Comparison of ENCODE assay signal across 20 cellular contexts in genomic region chr1:116345011-116345410, GRCh38. TPM values are rescaled to one million over a fixed set of nuclear protein-coding genes. Genes with fewer than 3 reads are reported as not detected.
DNase-seq lines count a peak whose midpoint lies in the region; ATAC-seq and TF ChIP-seq lines count a peak whose summit lies in the region.
"Had no signal": no experiment of that assay in that cellular context is flagged by ENCODE, and none has a peak within 500 bp of the region (broad histone marks: within the 10 kb centered on the region; RNA-seq: fewer than 3 reads in every experiment).

No MANE protein-coding gene starts in this region.

- peaks cover 72% of the 10 kb centered on the region for H3K4me1 Mint-ChIP-seq in activated naive CD8-positive, alpha-beta T cell (ENCODE audit: low read depth)
- H3K4me1 Mint-ChIP-seq in activated naive CD8-positive, alpha-beta T cell treated with anti-CD3 and anti-CD28 coated beads, Interleukin-2, amount 50 U/mL, for 24 hours = peaks cover 26% of the 10 kb centered on the region

- H3K27me3 Mint-ChIP-seq in activated naive CD8-positive, alpha-beta T cell = no peaks in the 10 kb centered on the region
- H3K27me3 Mint-ChIP-seq in activated naive CD8-positive, alpha-beta T cell treated with anti-CD3 and anti-CD28 coated beads, Interleukin-2, amount 50 U/mL, for 24 hours = no peaks in the 10 kb centered on the region

- peak overlapping the region; percentile 65 for H3K27ac Mint-ChIP-seq in activated naive CD8-positive, alpha-beta T cell
- H3K27ac Mint-ChIP-seq in activated naive CD8-positive, alpha-beta T cell treated with anti-CD3 and anti-CD28 coated beads, Interleukin-2, amount 50 U/mL, for 24 hours = no peak overlapping the region
- H3K27ac Mint-ChIP-seq: HFFc6 had no signal

- H3K27me3 ChIP-seq in left lung = no peaks in the 10 kb centered on the region
- H3K27me3 ChIP-seq in gastroesophageal sphincter = no peaks in the 10 kb centered on the region

- TF ChIP-seq CTCF in left lung (IDR thresholded peaks at IDR 0.05) (no peak), gastroesophageal sphincter (IDR thresholded peaks at IDR 0.05) (no peak)

- H3K4me3 ChIP-seq in left lung (no peak overlapping the region), gastroesophageal sphincter (no peak overlapping the region)
- H3K4me3 ChIP-seq: K562, SJSA1 had no signal

- no peaks in the 10 kb centered on the region for H3K36me3 Mint-ChIP-seq in activated naive CD8-positive, alpha-beta T cell
- no peaks in the 10 kb centered on the region for H3K36me3 Mint-ChIP-seq in activated naive CD8-positive, alpha-beta T cell treated with anti-CD3 and anti-CD28 coated beads, Interleukin-2, amount 50 U/mL, for 24 hours (ENCODE audit: low read depth)

- H3K4me1 ChIP-seq in left lung (no peaks in the 10 kb centered on the region), gastroesophageal sphincter (no peaks in the 10 kb centered on the region)
- H3K4me1 ChIP-seq: Caco-2, SJSA1 had no signal

- TF ChIP-seq POLR2A in gastroesophageal sphincter (IDR thresholded peaks at IDR 0.05) = no peak

- ATAC-seq in activated naive CD8-positive, alpha-beta T cell treated with anti-CD3 and anti-CD28 coated beads, Interleukin-2, amount 50 U/mL, for 24 hours = no peak
- peak; percentile 80 for ATAC-seq in left lung
- no peak for ATAC-seq in SK-N-SH treated with all-trans-retinoic acid at 6 μM for 48 hours
- no peak for ATAC-seq in GM19328 (IDR thresholded peaks at IDR 0.05; ENCODE audit: unreplicated experiment)
- ATAC-seq in gastroesophageal sphincter = no peak
- ATAC-seq: HepG2, K562 had no signal

- H3K9me3 ChIP-seq in left lung (no peaks in the 10 kb centered on the region), gastroesophageal sphincter (no peaks in the 10 kb centered on the region)
- H3K9me3 ChIP-seq: Caco-2, SJSA1 had no signal

- H3K36me3 ChIP-seq in left lung (no peaks in the 10 kb centered on the region), gastroesophageal sphincter (no peaks in the 10 kb centered on the region)
- H3K36me3 ChIP-seq: SJSA1 had no signal

- H3K4me3 Mint-ChIP-seq in activated naive CD8-positive, alpha-beta T cell = no peak overlapping the region
- H3K4me3 Mint-ChIP-seq in activated naive CD8-positive, alpha-beta T cell treated with anti-CD3 and anti-CD28 coated beads, Interleukin-2, amount 50 U/mL, for 24 hours = no peak overlapping the region
- H3K4me3 Mint-ChIP-seq: HFFc6 had no signal

- no peak for TF ChIP-seq EP300 in gastroesophageal sphincter (IDR thresholded peaks at IDR 0.05)

- no peak for DNase-seq in activated naive CD8-positive, alpha-beta T cell treated with anti-CD3 and anti-CD28 coated beads, Interleukin-2, amount 50 U/mL, for 24 hours
- DNase-seq in NCI-H82 (lab: John Stamatoyannopoulos, UW) (peak; percentile 61), left lung (no peak)
- DNase-seq in activated CD8-positive, alpha-beta memory T cell treated with anti-CD3 and anti-CD28 coated beads, Interleukin-2, amount 50 U/mL, for 4 hours = no peak
- DNase-seq: Caco-2, GDM1, H7, HFFc6, MM.1S, NCI-H1048, NCI-H187, NCI-H2107 had no signal

- H3K27ac ChIP-seq in left lung (no peak overlapping the region), gastroesophageal sphincter (no peak overlapping the region)
- H3K27ac ChIP-seq: C4-2B, SJSA1 had no signal

- intact Hi-C loops in left lung (cut with DNase I) = no loop called here

- WGBS in gastroesophageal sphincter (ENCODE audit: low coverage in 1 of 2), 2 donors = 92 to 100% methylated on average over 1 of the region's 1 CpG

- H3K9me3 Mint-ChIP-seq in activated naive CD8-positive, alpha-beta T cell (ENCODE audit: low read depth) = no peaks in the 10 kb centered on the region
- H3K9me3 Mint-ChIP-seq in activated naive CD8-positive, alpha-beta T cell treated with anti-CD3 and anti-CD28 coated beads, Interleukin-2, amount 50 U/mL, for 24 hours = no peaks in the 10 kb centered on the region
- H3K9me3 Mint-ChIP-seq: HFFc6 had no signal

TF ChIP-seq in SK-N-SH treated with all-trans-retinoic acid at 6 μM for 48 hours, 23 proteins besides CTCF, POLR2A, EP300 and RAD21:
- TF ChIP-seq CREB5 (CRISPR knock-in tag; IDR thresholded peaks at IDR 0.05; ENCODE audit: low read depth) = no peak
- no peak for TF ChIP-seq CSDC2 (CRISPR knock-in tag; IDR thresholded peaks at IDR 0.05)
- TF ChIP-seq ARNTL (CRISPR knock-in tag; IDR thresholded peaks at IDR 0.05; ENCODE audit: borderline replicate concordance, low read depth) = no peak
- TF ChIP-seq ZNF8 (CRISPR knock-in tag; IDR thresholded peaks at IDR 0.05) = no peak
- TF ChIP-seq PPARA (CRISPR knock-in tag; IDR thresholded peaks at IDR 0.05; ENCODE audit: borderline replicate concordance) = no peak
- no peak for TF ChIP-seq ZC3H10 (CRISPR knock-in tag; IDR thresholded peaks at IDR 0.05)
- no peak for TF ChIP-seq BACH2 (CRISPR knock-in tag; IDR thresholded peaks at IDR 0.05; ENCODE audit: borderline replicate concordance)
- TF ChIP-seq ZNF70 (CRISPR knock-in tag; IDR thresholded peaks at IDR 0.05) = no peak
- TF ChIP-seq CSRNP3 (CRISPR knock-in tag; IDR thresholded peaks at IDR 0.05) = no peak
- TF ChIP-seq TOX (CRISPR knock-in tag; IDR thresholded peaks at IDR 0.05; ENCODE audit: borderline replicate concordance) = no peak
- TF ChIP-seq PATZ1 (CRISPR knock-in tag; IDR thresholded peaks at IDR 0.05; ENCODE audit: borderline replicate concordance) = no peak
- no peak for TF ChIP-seq RARB (CRISPR knock-in tag; IDR thresholded peaks at IDR 0.05)

RNA-seq across cellular contexts. Expression of gene ATP1A1, which starts 28.0 kb away (rescaled TPM):
- total RNA-seq in left lung (100 to 1,000 TPM; 686 to 731 TPM), gastroesophageal sphincter (100 to 1,000 TPM in 3 of 4 donors, 10 to 100 TPM in 1; 90.9 to 208 (median 174) TPM)
